1 cellular context compared by ENCODE assay signal in genomic region chr7:139360210-139360947, GRCh38.
TF ChIP-seq lines count a peak whose summit lies in the region.

No MANE protein-coding gene starts in this region.

TF ChIP-seq in K562, 482 proteins besides CTCF, POLR2A, EP300 and RAD21 (continued from another document and continues in another):
- no peak for TF ChIP-seq RREB1 (CRISPR knock-in tag; IDR thresholded peaks at IDR 0.05)
- no peak for TF ChIP-seq PTTG1 (tag; IDR thresholded peaks at IDR 0.05; ENCODE audit: low read depth)
- no peak for TF ChIP-seq NELFE (IDR thresholded peaks at IDR 0.05; ENCODE audit: insufficient read depth, insufficient read length)
- no peak for TF ChIP-seq RBM34 (IDR thresholded peaks at IDR 0.05; ENCODE audit: borderline replicate concordance, insufficient read depth, low read length)
- TF ChIP-seq MEF2D (tag; conservative IDR thresholded peaks at IDR 0.05; ENCODE audit: low read depth) = no peak
- TF ChIP-seq MCM3 (IDR thresholded peaks at IDR 0.05) = no peak
- TF ChIP-seq VEZF1 (CRISPR knock-in tag; IDR thresholded peaks at IDR 0.05) = no peak
- no peak for TF ChIP-seq ZNF449 (CRISPR knock-in tag; IDR thresholded peaks at IDR 0.05)
- no peak for TF ChIP-seq E2F5 (CRISPR knock-in tag; IDR thresholded peaks at IDR 0.05)
- TF ChIP-seq HLTF (IDR thresholded peaks at IDR 0.05) = no peak
- no peak for TF ChIP-seq ARNT (IDR thresholded peaks at IDR 0.05)
- TF ChIP-seq SRSF9 (IDR thresholded peaks at IDR 0.05; ENCODE audit: borderline replicate concordance, low read depth, low read length) = no peak
- TF ChIP-seq PTRF (tag; IDR thresholded peaks at IDR 0.05) = no peak
- TF ChIP-seq GABPB2 (CRISPR knock-in tag; conservative IDR thresholded peaks at IDR 0.05) = 0 out of 2 replicates have a peak, but pooled peaks have one; percentile 69
- no peak for TF ChIP-seq MEF2A (IDR thresholded peaks at IDR 0.05; ENCODE audit: control insufficient read depth, low read depth, low read length)
- TF ChIP-seq FIP1L1 (IDR thresholded peaks at IDR 0.05; ENCODE audit: low read depth, low read length, poor library complexity, severe bottlenecking) = no peak
- no peak for TF ChIP-seq KLF16 (IDR thresholded peaks at IDR 0.05)
- no peak for TF ChIP-seq ZNF512 (tag; IDR thresholded peaks at IDR 0.05)
- no peak for TF ChIP-seq DNMT1 (IDR thresholded peaks at IDR 0.05)
- TF ChIP-seq PRMT5 (CRISPR knock-in tag; IDR thresholded peaks at IDR 0.05) = no peak
- peak; percentile 64; the same call in 1 of the 2 replicates for TF ChIP-seq CREB1 (IDR thresholded peaks at IDR 0.05)
- TF ChIP-seq CREB1 (CRISPR knock-in tag; IDR thresholded peaks at IDR 0.05) = no peak; the same call in 1 of the 2 replicates
- TF ChIP-seq NUFIP1 (IDR thresholded peaks at IDR 0.05; ENCODE audit: partially characterized antibody) = no peak
- no peak for TF ChIP-seq IRF2 (CRISPR knock-in tag; IDR thresholded peaks at IDR 0.05)
- TF ChIP-seq ELK3 (CRISPR knock-in tag; IDR thresholded peaks at IDR 0.05) = no peak
- no peak for TF ChIP-seq ZNF175 (CRISPR knock-in tag; IDR thresholded peaks at IDR 0.05; ENCODE audit: low read depth)
- TF ChIP-seq ATF7 (IDR thresholded peaks at IDR 0.05) = peak; percentile 17
- no peak for TF ChIP-seq E2F1 (CRISPR knock-in tag; IDR thresholded peaks at IDR 0.05)
- no peak for TF ChIP-seq ZNF124 (CRISPR knock-in tag; IDR thresholded peaks at IDR 0.05)
- TF ChIP-seq MLLT1 (IDR thresholded peaks at IDR 0.05) = peak in 1 of 2 experiments; percentile 52; a peak in 1 of 4 replicates
- TF ChIP-seq EP400 (IDR thresholded peaks at IDR 0.05) = no peak; the same call in 1 of the 2 replicates
- TF ChIP-seq PCBP1 (IDR thresholded peaks at IDR 0.05; ENCODE audit: low read depth, low read length, poor library complexity, severe bottlenecking) = peak; percentile 67
- TF ChIP-seq RUNX1 (IDR thresholded peaks at IDR 0.05; ENCODE audit: low read depth) = no peak
- TF ChIP-seq PCBP2 (IDR thresholded peaks at IDR 0.05; ENCODE audit: low read depth, low read length, poor library complexity, severe bottlenecking) = no peak
- no peak for TF ChIP-seq KLF1 (tag; IDR thresholded peaks at IDR 0.05)
- TF ChIP-seq SOX6 (IDR thresholded peaks at IDR 0.05) = 0 out of 2 replicates have a peak, but pooled peaks have one; percentile 15
- TF ChIP-seq GMEB1 (CRISPR knock-in tag; IDR thresholded peaks at IDR 0.05) = no peak
- no peak for TF ChIP-seq KAT2B (IDR thresholded peaks at IDR 0.05; ENCODE audit: low read depth, low read length)
- TF ChIP-seq POLR3A (IDR thresholded peaks at IDR 0.05; ENCODE audit: borderline replicate concordance, extremely low read depth, insufficient read depth, insufficient read length) = no peak
- TF ChIP-seq KAT7 (CRISPR knock-in tag; IDR thresholded peaks at IDR 0.05; ENCODE audit: borderline replicate concordance) = peak; percentile 73; the same call in 1 of the 2 replicates
- TF ChIP-seq KLF13 (tag; IDR thresholded peaks at IDR 0.05; ENCODE audit: borderline replicate concordance, low read depth) = no peak
- no peak for TF ChIP-seq ARID3A (IDR thresholded peaks at IDR 0.05; ENCODE audit: borderline replicate concordance, low read depth, low read length)
- peak; percentile 40 for TF ChIP-seq RNF2 (IDR thresholded peaks at IDR 0.05)
- TF ChIP-seq SIN3A (IDR thresholded peaks at IDR 0.05; ENCODE audit: borderline replicate concordance in 2 of 2, control insufficient read depth in 1 of 2, low read depth in 2 of 2, low read length in 2 of 2) = peak; percentile 63 to 76; a peak in 3 of 4 replicates
- no peak for TF ChIP-seq ZKSCAN1 (IDR thresholded peaks at IDR 0.05; ENCODE audit: low read depth, low read length)
- TF ChIP-seq SIN3B (IDR thresholded peaks at IDR 0.05; ENCODE audit: low read depth) = no peak
